Comparison of ENCODE assay signal across 1 cellular context in genomic region chr15:40344631-40345120, GRCh38.
A peak's percentile ranks its signal among the peaks of the same experiment; 100 is the strongest.
TF ChIP-seq lines count a peak whose summit lies in the region.

No MANE protein-coding gene starts in this region.

TF ChIP-seq in K562, 482 proteins besides CTCF, POLR2A, EP300 and RAD21 (continues in another document):
- TF ChIP-seq ZNF395 (CRISPR knock-in tag; IDR thresholded peaks at IDR 0.05) (no peak), PATZ1 (CRISPR knock-in tag; IDR thresholded peaks at IDR 0.05; ENCODE audit: borderline replicate concordance) (no peak), CBX2 (IDR thresholded peaks at IDR 0.05; ENCODE audit: insufficient read depth, low read length, poor library complexity, severe bottlenecking) (no peak), KLF16 (IDR thresholded peaks at IDR 0.05) (no peak), SREBF1 (IDR thresholded peaks at IDR 0.05; ENCODE audit: borderline replicate concordance, low read depth, low read length) (no peak), ZFP36 (IDR thresholded peaks at IDR 0.05; ENCODE audit: low read depth, low read length, partially characterized antibody) (no peak), RB1 (IDR thresholded peaks at IDR 0.05; ENCODE audit: low read depth) (peak; percentile 31; the same call in 1 of the 2 replicates), HNRNPLL (IDR thresholded peaks at IDR 0.05; ENCODE audit: low read depth, low read length, poor library complexity, severe bottlenecking) (no peak), FOXM1 (IDR thresholded peaks at IDR 0.05; ENCODE audit: low read depth) (no peak), FOXM1 (CRISPR knock-in tag; IDR thresholded peaks at IDR 0.05; ENCODE audit: low read depth) (no peak), DLX4 (CRISPR knock-in tag; IDR thresholded peaks at IDR 0.05) (no peak), HDAC1 (IDR thresholded peaks at IDR 0.05) (no peak), ELF2 (CRISPR knock-in tag; IDR thresholded peaks at IDR 0.05) (no peak), CBX8 (IDR thresholded peaks at IDR 0.05; ENCODE audit: borderline replicate concordance, extremely low read depth, low read depth, low read length, poor library complexity, severe bottlenecking) (no peak), ZKSCAN1 (IDR thresholded peaks at IDR 0.05; ENCODE audit: low read depth, low read length) (0 out of 2 replicates have a peak, but pooled peaks have one; percentile 33), SMAD2 (IDR thresholded peaks at IDR 0.05; ENCODE audit: low read depth, low read length) (no peak), ZFP30 (CRISPR knock-in tag; IDR thresholded peaks at IDR 0.05; ENCODE audit: borderline replicate concordance) (no peak), GTF2E2 (tag; IDR thresholded peaks at IDR 0.05) (no peak), ELK3 (CRISPR knock-in tag; IDR thresholded peaks at IDR 0.05) (no peak), TFE3 (CRISPR knock-in tag; IDR thresholded peaks at IDR 0.05) (no peak), TRIM28 (IDR thresholded peaks at IDR 0.05) (no peak), ZNF41 (CRISPR knock-in tag; conservative IDR thresholded peaks at IDR 0.05) (no peak), ZNF224 (CRISPR knock-in tag; IDR thresholded peaks at IDR 0.05) (no peak), SNRNP70 (optimal IDR thresholded peaks at IDR 0.05; ENCODE audit: low read depth, low read length) (no peak), GABPA (tag; conservative IDR thresholded peaks at IDR 0.05; ENCODE audit: low read depth) (no peak), CAMTA2 (CRISPR knock-in tag; conservative IDR thresholded peaks at IDR 0.05) (no peak), NRF1 (conservative IDR thresholded peaks at IDR 0.05 in 1 of 2, IDR thresholded peaks at IDR 0.05 in 1 of 2) (no peak), SRSF1 (IDR thresholded peaks at IDR 0.05; ENCODE audit: low read depth, low read length) (no peak), ZNF253 (CRISPR knock-in tag; conservative IDR thresholded peaks at IDR 0.05) (no peak), XRCC5 (IDR thresholded peaks at IDR 0.05; ENCODE audit: low read depth, low read length) (0 out of 2 replicates have a peak, but pooled peaks have one; percentile 33), ZNF407 (IDR thresholded peaks at IDR 0.05; ENCODE audit: low read depth) (no peak), TCFL5 (CRISPR knock-in tag; conservative IDR thresholded peaks at IDR 0.05) (no peak), ZNF778 (CRISPR knock-in tag; IDR thresholded peaks at IDR 0.05) (no peak), RCOR1 (IDR thresholded peaks at IDR 0.05; ENCODE audit: borderline replicate concordance in 1 of 2, low read depth in 2 of 2, low read length in 2 of 2) (0 out of 4 replicates have a peak, but pooled peaks of 1 of the 2 experiments have one; percentile 49), ZNF830 (CRISPR knock-in tag; IDR thresholded peaks at IDR 0.05) (no peak), ZNF3 (CRISPR knock-in tag; IDR thresholded peaks at IDR 0.05) (no peak), CEBPZ (IDR thresholded peaks at IDR 0.05; ENCODE audit: borderline replicate concordance, low read depth, low read length) (no peak), TCF3 (CRISPR knock-in tag; IDR thresholded peaks at IDR 0.05) (no peak), ZNF217 (CRISPR knock-in tag; IDR thresholded peaks at IDR 0.05) (no peak), CTBP1 (IDR thresholded peaks at IDR 0.05; ENCODE audit: borderline replicate concordance) (peak; percentile 20; the same call in 1 of the 2 replicates), SETDB1 (IDR thresholded peaks at IDR 0.05; ENCODE audit: low read length) (no peak), ERF (CRISPR knock-in tag; IDR thresholded peaks at IDR 0.05) (no peak), SP1 (CRISPR knock-in tag; IDR thresholded peaks at IDR 0.05) (no peak), ZSCAN29 (IDR thresholded peaks at IDR 0.05) (no peak), ETV1 (tag; conservative IDR thresholded peaks at IDR 0.05; ENCODE audit: low read depth) (no peak), ZNF707 (CRISPR knock-in tag; conservative IDR thresholded peaks at IDR 0.05) (no peak), TARDBP (IDR thresholded peaks at IDR 0.05) (0 out of 2 replicates have a peak, but pooled peaks have one; percentile 47), MYC (IDR thresholded peaks at IDR 0.05; ENCODE audit: low read depth, low read length) (no peak), MYC (CRISPR knock-in tag; IDR thresholded peaks at IDR 0.05; ENCODE audit: borderline replicate concordance, low read depth) (no peak), ZNF436 (CRISPR knock-in tag; IDR thresholded peaks at IDR 0.05) (no peak)
